In genomic region chr6:73586416-73586974, GRCh38 we compare ENCODE assay signal across 8 cellular contexts.
A peak's percentile ranks its signal among the peaks of the same experiment; 100 is the strongest.
DNase-seq lines count a peak whose midpoint lies in the region; ATAC-seq and TF ChIP-seq lines count a peak whose summit lies in the region.

No MANE protein-coding gene starts in this region.

- ATAC-seq in GM19023 (IDR thresholded peaks at IDR 0.05; ENCODE audit: unreplicated experiment) (peak; percentile 8), HG03439 (IDR thresholded peaks at IDR 0.05; ENCODE audit: unreplicated experiment) (peak; percentile 15), thoracic aorta (ENCODE audit: insufficient number of reproducible peaks, low FRiP score, low read depth) (no peak), GM18858 (IDR thresholded peaks at IDR 0.05; ENCODE audit: unreplicated experiment) (no peak)

- no peaks in the 10 kb centered on the region for H3K36me3 ChIP-seq in thoracic aorta

- peak overlapping the region; percentile 72 for H3K4me3 ChIP-seq in thoracic aorta

- H3K27me3 ChIP-seq in layer of hippocampus (ENCODE audit: control insufficient read depth, insufficient read depth, low read length): no peaks in the 10 kb centered on the region
- H3K27me3 ChIP-seq in thoracic aorta (replicated peaks; ENCODE audit: insufficient read depth): no peaks in the 10 kb centered on the region

- DNase-seq in amniotic epithelial cell (ENCODE audit: low read depth) (peak; percentile 71), thoracic aorta (ENCODE audit: low spot score) (no peak), LoVo (ENCODE audit: low spot score) (no peak), germinal center (ENCODE audit: low spot score) (no peak)

- TF ChIP-seq CTCF in thoracic aorta (IDR thresholded peaks at IDR 0.05): no peak

- no peaks in the 10 kb centered on the region for H3K9me3 ChIP-seq in thoracic aorta

- H3K4me1 ChIP-seq in thoracic aorta (ENCODE audit: control insufficient read depth in 1 of 2, low read depth in 2 of 2): peaks cover 17 to 21% of the 10 kb centered on the region in 2 donors

- H3K27ac ChIP-seq in layer of hippocampus (ENCODE audit: low read depth, low read length) (peak overlapping the region; percentile 88), thoracic aorta (peak overlapping the region; percentile 66 to 90)

Comparison
In these comparisons a context has a peak if more than half of its experiments do, and no peak if none do; other contexts are left out.
1. ATAC-seq: peak in GM19023 (single experiment) and HG03439 (single experiment); none in thoracic aorta (single experiment) and GM18858 (single experiment).